8 cellular contexts compared by ENCODE assay signal in the genomic region with DNA sequence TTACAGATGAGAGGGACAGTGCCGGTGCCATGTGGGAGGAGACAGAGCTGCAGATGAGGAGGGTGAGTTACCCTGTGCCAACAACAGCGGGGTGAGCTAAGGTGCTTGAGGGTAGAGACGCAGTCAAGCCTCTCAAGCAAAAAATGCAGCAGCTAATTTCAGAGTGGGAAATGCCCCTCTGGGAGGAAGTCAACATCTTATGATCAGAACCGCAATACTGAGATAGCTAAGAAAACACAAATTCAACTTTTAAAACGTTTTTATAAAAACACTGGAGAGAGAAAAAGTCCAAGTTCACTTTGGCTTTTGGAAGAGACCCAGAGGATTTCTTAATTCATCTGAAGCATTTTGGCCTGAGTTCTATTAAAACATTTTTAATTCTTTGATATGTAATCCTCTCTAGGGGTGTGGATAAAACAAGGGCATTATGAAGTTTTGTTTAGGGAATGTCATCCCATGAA.
DNase-seq lines count a peak whose midpoint lies in the region; ATAC-seq and TF ChIP-seq lines count a peak whose summit lies in the region.

No MANE protein-coding gene starts in this region.

- no peak overlapping the region for H3K14ac ChIP-seq in H9 (ENCODE audit: insufficient read depth, low read length)

- H2BK15ac ChIP-seq in H9 (ENCODE audit: low read depth, low read length): no peak overlapping the region

- no peak overlapping the region for H3K27ac ChIP-seq in H9 (ENCODE audit: insufficient read length, low read depth, low read length)

- TF ChIP-seq CTCF in choroid plexus epithelial cell (conservative IDR thresholded peaks at IDR 0.05; ENCODE audit: low read depth, low read length) (no peak), H9 (conservative IDR thresholded peaks at IDR 0.05) (no peak), Calu3 (IDR thresholded peaks at IDR 0.05; ENCODE audit: unreplicated experiment) (no peak)

- no peak overlapping the region for H3K4me3 ChIP-seq in choroid plexus epithelial cell (ENCODE audit: low read depth, low read length)
- no peak overlapping the region for H3K4me3 ChIP-seq in skeletal muscle satellite cell (ENCODE audit: low read length)

- H3K9me3 ChIP-seq in skeletal muscle satellite cell (replicated peaks; ENCODE audit: low read length) (no peaks in the 10 kb centered on the region), H9 (ENCODE audit: control insufficient read depth, low read depth, low read length) (no peaks in the 10 kb centered on the region)

- H3K4me1 ChIP-seq in skeletal muscle satellite cell (ENCODE audit: control insufficient read depth, insufficient read depth, low read length) (peaks cover 41% of the 10 kb centered on the region), H9 (ENCODE audit: insufficient read depth, low read length) (no peaks in the 10 kb centered on the region)

- H3K79me1 ChIP-seq in H9 (ENCODE audit: insufficient read depth, low read depth, low read length, poor library complexity, severe bottlenecking): no peaks in the 10 kb centered on the region

- no CpG with 5 or more reads among the region's 5 CpGs for WGBS in H9 (ENCODE audit: extremely low coverage, insufficient read length, low lambda C conversion rate)

- H3K4ac ChIP-seq in H9 (ENCODE audit: low read depth, low read length): no peak overlapping the region

- no peak overlapping the region for H4K5ac ChIP-seq in H9 (ENCODE audit: insufficient read length, low read depth, low read length)

- no peak overlapping the region for H2BK120ac ChIP-seq in H9 (ENCODE audit: low read depth, low read length, poor library complexity, severe bottlenecking)

- H3K56ac ChIP-seq in H9 (ENCODE audit: insufficient read length, low read depth, low read length): no peak overlapping the region

- peak; percentile 62 for ATAC-seq in HG02981 (IDR thresholded peaks at IDR 0.05; ENCODE audit: unreplicated experiment)

- H3K4me1 Mint-ChIP-seq in H9: no peaks in the 10 kb centered on the region
- H3K4me1 Mint-ChIP-seq in Calu3 (ENCODE audit: low read depth, unreplicated experiment): no peaks in the 10 kb centered on the region

- no peak overlapping the region for H3K18ac ChIP-seq in H9 (ENCODE audit: insufficient read length, low read depth, low read length)

- no TSS peak for BruUV-seq in Calu3 (replicated peaks; lab: Mats Ljungman, UMichigan)

- no peak overlapping the region; a peak in 1 of 7 replicates for H3K27ac Mint-ChIP-seq in H9
- H3K27ac Mint-ChIP-seq in Calu3 (ENCODE audit: unreplicated experiment): no peak overlapping the region

- no peak overlapping the region for H3T11ph ChIP-seq in H9 (ENCODE audit: low read length)

- no peaks in the 10 kb centered on the region for H3K27me3 Mint-ChIP-seq in H9 (ENCODE audit: low read depth)
- no peaks in the 10 kb centered on the region for H3K27me3 Mint-ChIP-seq in Calu3 (ENCODE audit: unreplicated experiment)

- H2AFZ ChIP-seq in H9 (ENCODE audit: low read length): no peak overlapping the region

- H3K27me3 ChIP-seq in skeletal muscle satellite cell (ENCODE audit: control insufficient read depth, insufficient read depth, low read length) (no peaks in the 10 kb centered on the region), H9 (ENCODE audit: insufficient read depth, low read length) (no peaks in the 10 kb centered on the region)

- no peak overlapping the region for H2BK12ac ChIP-seq in H9 (ENCODE audit: insufficient read length, low read depth, low read length)

- no peak overlapping the region for H4K91ac ChIP-seq in H9 (ENCODE audit: insufficient read length, low read depth, low read length)

- H3K23ac ChIP-seq in H9 (ENCODE audit: insufficient read length, low read depth, low read length): no peak overlapping the region

- H3K36me3 ChIP-seq in skeletal muscle satellite cell (ENCODE audit: insufficient read depth, low read length): no peaks in the 10 kb centered on the region

- no peak overlapping the region for H2BK20ac ChIP-seq in H9 (ENCODE audit: low read depth, low read length, poor library complexity, severe bottlenecking)

- no peaks in the 10 kb centered on the region for H3K79me2 ChIP-seq in H9 (ENCODE audit: insufficient read depth, low read length)

- H2AK5ac ChIP-seq in H9 (ENCODE audit: insufficient read length, low read length): no peak overlapping the region

- CTCF ChIA-PET in Calu3 (lab: Charles Lee): no interaction called here

- H4K20me1 ChIP-seq in H9 (ENCODE audit: control insufficient read depth, insufficient read depth, insufficient read length): no peaks in the 10 kb centered on the region

- peak overlapping the region; percentile 24 for H3K4me2 ChIP-seq in skeletal muscle satellite cell (ENCODE audit: low read length)
- no peak overlapping the region for H3K4me2 ChIP-seq in H9 (ENCODE audit: insufficient read depth, insufficient read length, low read length)

- intact Hi-C loops in Calu3 (cut with micrococcal nuclease; ENCODE audit: unreplicated experiment): no loop called here

- no peak overlapping the region for H2BK5ac ChIP-seq in H9 (ENCODE audit: insufficient read length, low read length)

- no peaks in the 10 kb centered on the region for H3K23me2 ChIP-seq in H9 (ENCODE audit: insufficient read length, low read depth, low read length, poor library complexity, severe bottlenecking)

- H3K4me3 Mint-ChIP-seq in H9 (no peak overlapping the region), Calu3 (ENCODE audit: low read depth, unreplicated experiment) (no peak overlapping the region)

- no peaks in the 10 kb centered on the region; a peak in 1 of 5 replicates for H3K9me3 Mint-ChIP-seq in H9
- peaks cover under 1% of the 10 kb centered on the region for H3K9me3 Mint-ChIP-seq in Calu3 (ENCODE audit: low read depth, unreplicated experiment)

- H3K36me3 Mint-ChIP-seq in H9 (ENCODE audit: insufficient read depth in 1 of 3, low read depth in 3 of 3): no peaks in the 10 kb centered on the region; a peak in 1 of 7 replicates
- H3K36me3 Mint-ChIP-seq in Calu3 (ENCODE audit: insufficient read depth, unreplicated experiment): no peaks in the 10 kb centered on the region

- peak; percentile 9 for DNase-seq in NCI-H2029 (lab: John Stamatoyannopoulos, UW)
- DNase-seq in NCI-H2029 treated with DMSO at 0.1 percent for 48 hours (lab: John Stamatoyannopoulos, UW): no peak
- DNase-seq in choroid plexus epithelial cell (ENCODE audit: low read depth): peak; percentile 83
- no peak for DNase-seq in H9
- DNase-seq in Calu3: no peak
- no peak for DNase-seq in T-helper 2 cell

- no peak overlapping the region for H4K8ac ChIP-seq in H9 (replicated peaks; ENCODE audit: insufficient read length, low read depth, low read length)

- peak overlapping the region; percentile 24 for H3K9ac ChIP-seq in skeletal muscle satellite cell (ENCODE audit: low read depth, low read length)
- no peak overlapping the region for H3K9ac ChIP-seq in H9 (ENCODE audit: extremely low read depth, insufficient read length, low read length)

Comparison
In these comparisons a context has a peak if more than half of its experiments do, and no peak if none do; other contexts are left out.
1. DNase-seq: peak in NCI-H2029 (single experiment) and choroid plexus epithelial cell (single experiment); none in NCI-H2029 treated with DMSO at 0.1 percent for 48 hours (single experiment), H9 (single experiment), Calu3 (single experiment) and T-helper 2 cell (0 of 5).